ENCODE assay signal across 1 cellular context in genomic region chr13:84831666-84832657, GRCh38.
TF ChIP-seq lines count a peak whose summit lies in the region.

No MANE protein-coding gene starts in this region.

TF ChIP-seq in H1, 55 proteins besides CTCF, POLR2A, EP300 and RAD21:
- no peak for TF ChIP-seq ATF2 (IDR thresholded peaks at IDR 0.05; ENCODE audit: low read length)
- TF ChIP-seq TCF12 (IDR thresholded peaks at IDR 0.05; ENCODE audit: low read depth, low read length): no peak
- TF ChIP-seq BACH1 (IDR thresholded peaks at IDR 0.05; ENCODE audit: low read length): no peak
- TF ChIP-seq MAX (IDR thresholded peaks at IDR 0.05): 0 out of 2 replicates have a peak, but pooled peaks have one; percentile 21
- no peak for TF ChIP-seq HDAC2 (IDR thresholded peaks at IDR 0.05; ENCODE audit: borderline replicate concordance in 1 of 2, low read depth in 2 of 2, low read length in 2 of 2)
TF ChIP-seq in H1: peak in this region for 1.
